In genomic region chrM:3377-3872, GRCh38 we compare ENCODE assay signal across 25 cellular contexts.
DNase-seq lines count a peak whose midpoint lies in the region; ATAC-seq, FAIRE-seq and TF ChIP-seq lines count a peak whose summit lies in the region.
"Had no signal": no experiment of that assay in that cellular context is flagged by ENCODE, and none has a peak within 500 bp of the region (broad histone marks: within the 10 kb centered on the region; RNA-seq: fewer than 3 reads in every experiment).

No MANE protein-coding gene starts in this region.

- H4K91ac ChIP-seq in IMR-90 (ENCODE audit: insufficient read depth, low read depth, low read length) = no peak overlapping the region
- no peak overlapping the region for H4K91ac ChIP-seq in H1 (replicated peaks; ENCODE audit: insufficient read length, low read length)

- H4K20me1 ChIP-seq in IMR-90 (ENCODE audit: insufficient read depth, low read length) (no peaks in the 10 kb centered on the region), H1 (replicated peaks in 1 of 2; ENCODE audit: control insufficient read depth in 1 of 2, insufficient read depth in 2 of 2, low read length in 2 of 2) (no peaks in the 10 kb centered on the region)
- H4K20me1 ChIP-seq: BLaER1 had no signal

- intact Hi-C loops in IMR-90 (cut with micrococcal nuclease) = no loop called here

- H3K14ac ChIP-seq in IMR-90 (replicated peaks; ENCODE audit: low read depth, low read length) (no peak overlapping the region), H1 (ENCODE audit: insufficient read length) (no peak overlapping the region)

- H3K4me3 ChIP-seq in IMR-90 (ENCODE audit: insufficient read depth, low read depth, low read length) (no peak overlapping the region), H1 (ENCODE audit: extremely low read depth in 1 of 4, insufficient read depth in 2 of 4, low read depth in 3 of 4, low read length in 4 of 4) (no peak overlapping the region)
- H3K4me3 ChIP-seq: BLaER1, GM12878 had no signal

- H3K23ac ChIP-seq in IMR-90 (ENCODE audit: low read depth, low read length) = no peak overlapping the region
- H3K23ac ChIP-seq in H1 (ENCODE audit: insufficient read length) = no peak overlapping the region

- no peak for ATAC-seq in IMR-90 (ENCODE audit: low read depth)
- ATAC-seq: GM12878 had no signal

- no peak overlapping the region for H3K9ac ChIP-seq in IMR-90 (ENCODE audit: low read depth, low read length)
- H3K9ac ChIP-seq in H1 (replicated peaks in 1 of 4; ENCODE audit: extremely low read depth in 1 of 4, low read depth in 3 of 4, low read length in 3 of 4) = no peak overlapping the region
- H3K9ac ChIP-seq: BLaER1 had no signal

- H2BK5ac ChIP-seq in IMR-90 (ENCODE audit: low read depth, low read length, poor library complexity, severe bottlenecking) = no peak overlapping the region
- H2BK5ac ChIP-seq in H1 (ENCODE audit: low read depth, low read length) = no peak overlapping the region

- in situ Hi-C loops in IMR-90 (cut with MboI; ENCODE audit: low sequenced_read_pairs) = no loop called here
- in situ Hi-C loops in KBM-7 (cut with MboI; ENCODE audit: low pct_unique_long_range_greater_than_20kb, low sequenced_read_pairs) = no loop called here

- no peak for FAIRE-seq in H1 (lab: Jason Lieb, UNC)
- FAIRE-seq: A204.1, GM12878, GM12892, GM18507 had no signal

- TF ChIP-seq POLR2A in IMR-90 (IDR thresholded peaks at IDR 0.05; ENCODE audit: low read depth, low read length) = no peak
- no peak for TF ChIP-seq POLR2A in H1 (IDR thresholded peaks at IDR 0.05; ENCODE audit: control extremely low read depth in 1 of 2, low read depth in 2 of 2, low read length in 2 of 2)

- H2BK15ac ChIP-seq in IMR-90 (ENCODE audit: low read depth, low read length) (no peak overlapping the region), H1 (ENCODE audit: low read length) (no peak overlapping the region)

- H3K79me2 ChIP-seq in H1 (ENCODE audit: control insufficient read depth in 1 of 2, insufficient read depth in 2 of 2, low read length in 2 of 2) = no peaks in the 10 kb centered on the region

- no peak overlapping the region for H4K8ac ChIP-seq in IMR-90 (ENCODE audit: low read depth in 2 of 2, low read length in 2 of 2)
- H4K8ac ChIP-seq in H1 (ENCODE audit: extremely low read depth, insufficient read depth, low read length) = no peak overlapping the region

- H3K56ac ChIP-seq in IMR-90 (ENCODE audit: extremely low read depth, insufficient read depth, low read length) = no peak overlapping the region
- peak overlapping the region; percentile 0 for H3K56ac ChIP-seq in H1 (replicated peaks; ENCODE audit: insufficient read length, low read depth, low read length)

- no peak overlapping the region for H2AFZ ChIP-seq in IMR-90 (replicated peaks; ENCODE audit: low read length, poor library complexity)
- H2AFZ ChIP-seq in H1 (ENCODE audit: low read length) = no peak overlapping the region

- H4K5ac ChIP-seq in IMR-90 (ENCODE audit: low read depth, low read length) (no peak overlapping the region), H1 (ENCODE audit: insufficient read length, low read depth, low read length) (no peak overlapping the region)

- POLR2A ChIA-PET in IMR-90 (lab: Charles Lee; ENCODE audit: unreplicated experiment) = interaction anchor here (4.4 kb wide), 2 partner anchors 8 to 12 kb away, joined by 416 to 1046 read pairs; no protein-coding TSS in a partner anchor
- POLR2A ChIA-PET in H1 (lab: Charles Lee; ENCODE audit: partially characterized antibody) = interaction anchor here (4.0 to 6.9 kb wide), 2 partner anchors 8 to 12 kb away, joined by 1650 to 1739 read pairs; no protein-coding TSS in a partner anchor

- no peak overlapping the region for H2BK20ac ChIP-seq in IMR-90 (ENCODE audit: low read depth, low read length)
- no peak overlapping the region for H2BK20ac ChIP-seq in H1 (ENCODE audit: low read length)

- no peak for TF ChIP-seq CTCF in IMR-90 (conservative IDR thresholded peaks at IDR 0.05; ENCODE audit: low read depth, low read length)
- TF ChIP-seq CTCF in H1 (IDR thresholded peaks at IDR 0.05; ENCODE audit: control extremely low read depth in 1 of 3, insufficient read depth in 1 of 3, low read depth in 1 of 3, low read length in 3 of 3) = no peak

- 0 to 100% methylated on average over 1 to 15 of the region's 15 CpGs for WGBS in IMR-90 (ENCODE audit: extremely low coverage in 2 of 2, insufficient read length in 1 of 2), 2 experiments
- 1 to 98% methylated on average over 11 to 15 of the region's 15 CpGs for WGBS in H1 (ENCODE audit: extremely low coverage in 1 of 2, insufficient coverage in 1 of 2, insufficient read length in 1 of 2, insufficient replicate concordance in 2 of 2, low coverage in 1 of 2, low lambda C conversion rate in 2 of 2, missing lambda C conversion rate in 1 of 2), 2 experiments

- H2AK9ac ChIP-seq in IMR-90 (replicated peaks; ENCODE audit: low read depth, low read length, poor library complexity) = peak overlapping the region; percentile 0

- no peak overlapping the region for H2BK12ac ChIP-seq in H1 (ENCODE audit: low read depth, low read length)

- no peaks in the 10 kb centered on the region for H3K36me3 ChIP-seq in IMR-90 (ENCODE audit: control insufficient read depth, insufficient read depth, low read length)
- H3K36me3 ChIP-seq in H1 (ENCODE audit: control insufficient read depth in 2 of 4, insufficient read depth in 4 of 4, low read length in 3 of 4) = no peaks in the 10 kb centered on the region
- H3K36me3 ChIP-seq: BE2C, BLaER1 had no signal

- no peak overlapping the region for H2BK120ac ChIP-seq in IMR-90 (ENCODE audit: low read depth, low read length)
- H2BK120ac ChIP-seq in H1 (replicated peaks; ENCODE audit: low read depth, low read length) = no peak overlapping the region

- no peak for TF ChIP-seq EP300 in H1 (IDR thresholded peaks at IDR 0.05; ENCODE audit: borderline replicate concordance in 1 of 2, low read depth in 2 of 2, low read length in 2 of 2)

- H3K9me3 ChIP-seq in IMR-90 (ENCODE audit: control insufficient read depth, insufficient read depth, low read length) (no peaks in the 10 kb centered on the region), H1 (ENCODE audit: insufficient read depth in 2 of 2, low read depth in 1 of 2, low read length in 1 of 2) (no peaks in the 10 kb centered on the region)
- H3K9me3 ChIP-seq: BE2C, BLaER1 had no signal

- BruUV-seq in IMR-90 (replicated peaks; lab: Mats Ljungman, UMichigan) = no TSS peak

- dilution Hi-C loops in IMR-90 (cut with HindIII; ENCODE audit: low sequenced_read_pairs, unreplicated experiment) = no loop called here

- H3K4me1 ChIP-seq in IMR-90 (ENCODE audit: control insufficient read depth, insufficient read depth, low read length) (no peaks in the 10 kb centered on the region), H1 (replicated peaks in 1 of 4; ENCODE audit: control insufficient read depth in 3 of 4, insufficient read depth in 4 of 4, low read length in 3 of 4) (no peaks in the 10 kb centered on the region)
- H3K4me1 ChIP-seq: BE2C, BLaER1 had no signal

- H2AK5ac ChIP-seq in IMR-90 (ENCODE audit: low read depth, low read length) (no peak overlapping the region), H1 (ENCODE audit: low read depth, low read length) (no peak overlapping the region)

- DNase-seq in IMR-90 (no peak), H1 (ENCODE audit: low read depth in 1 of 2, low spot score in 2 of 2) (no peak), foreskin melanocyte (no peak), KBM-7 (no peak)
- DNase-seq: 8988T; ACHN; BE2C; C1 segment of cervical spinal cord; CD4-positive, alpha-beta memory T cell; CD4-positive, CD25-positive, alpha-beta regulatory T cell; CD8-positive, alpha-beta memory T cell; COR-L47; DMS 273 treated with DMSO at 0.1 percent for 48 hours; DMS153; DMS53; DMS79; DND-41; EL; GDM1 had no signal

- H3K79me1 ChIP-seq in IMR-90 (ENCODE audit: low read depth in 1 of 2, low read length in 2 of 2) (no peaks in the 10 kb centered on the region), H1 (ENCODE audit: low read depth, low read length) (no peaks in the 10 kb centered on the region)

- TF ChIP-seq RAD21 in IMR-90 (IDR thresholded peaks at IDR 0.05; ENCODE audit: low read length) = no peak
- no peak for TF ChIP-seq RAD21 in H1 (IDR thresholded peaks at IDR 0.05 in 1 of 2, conservative IDR thresholded peaks at IDR 0.05 in 1 of 2; ENCODE audit: low read depth in 2 of 2, low read length in 2 of 2)

- H3K27ac ChIP-seq in IMR-90 (ENCODE audit: insufficient read depth, low read length) (no peak overlapping the region), H1 (ENCODE audit: low read depth, low read length) (no peak overlapping the region)
- H3K27ac ChIP-seq: BLaER1 had no signal

- H3K23me2 ChIP-seq in H1 (ENCODE audit: low read depth, low read length) = no peaks in the 10 kb centered on the region

- H3K4ac ChIP-seq in IMR-90 (ENCODE audit: low read depth, low read length) = no peak overlapping the region
- no peak overlapping the region for H3K4ac ChIP-seq in H1 (replicated peaks; ENCODE audit: insufficient read length, low read depth, low read length)

- H3K4me2 ChIP-seq in IMR-90 (ENCODE audit: low read depth, low read length) (no peak overlapping the region), H1 (ENCODE audit: insufficient read depth in 1 of 2, low read depth in 2 of 2, low read length in 2 of 2) (no peak overlapping the region)
- H3K4me2 ChIP-seq: BLaER1 had no signal

- no peaks in the 10 kb centered on the region for H3K9me1 ChIP-seq in IMR-90 (ENCODE audit: insufficient read depth, low read length)

- CTCF ChIA-PET in IMR-90 (lab: Yijun Ruan, JAX) (interaction anchor here (4.0 to 4.4 kb wide), 2 partner anchors 8 to 12 kb away, joined by 146 to 557 read pairs; no protein-coding TSS in a partner anchor), H1 (lab: Charles Lee; ENCODE audit: partially characterized antibody) (interaction anchor here (4.0 to 8.8 kb wide), 3 partner anchors 7 to 12 kb away, joined by 606 to 5763 read pairs (median 1420); no protein-coding TSS in a partner anchor)

- H3K18ac ChIP-seq in IMR-90 (ENCODE audit: low read depth, low read length) = no peak overlapping the region
- H3K18ac ChIP-seq in H1 (ENCODE audit: extremely low read depth, low read length) = no peak overlapping the region

- H3K27me3 ChIP-seq in IMR-90 (ENCODE audit: control insufficient read depth, insufficient read depth, low read length) (no peaks in the 10 kb centered on the region), H1 (replicated peaks in 1 of 4; ENCODE audit: control insufficient read depth in 3 of 4, extremely low read depth in 1 of 4, insufficient read depth in 3 of 4, low read length in 3 of 4) (no peaks in the 10 kb centered on the region)
- H3K27me3 ChIP-seq: BE2C, BLaER1 had no signal

TF ChIP-seq in IMR-90, 13 proteins besides CTCF, POLR2A, EP300 and RAD21 (continues in another document):
- TF ChIP-seq BHLHE40 (IDR thresholded peaks at IDR 0.05; ENCODE audit: low read depth, low read length) (no peak), MAZ (IDR thresholded peaks at IDR 0.05; ENCODE audit: borderline replicate concordance, low read depth, low read length) (no peak)

TF ChIP-seq in PFSK-1, 5 proteins besides CTCF, POLR2A, EP300 and RAD21 (continues in another document):
- TF ChIP-seq FOXP2 (optimal IDR thresholded peaks at IDR 0.05; ENCODE audit: borderline replicate concordance, extremely low read depth, extremely low read length, insufficient read depth) = peak; percentile 99

TF ChIP-seq in H1, 55 proteins besides CTCF, POLR2A, EP300 and RAD21 (continues in another document):
- TF ChIP-seq SIN3A (conservative IDR thresholded peaks at IDR 0.05 in 1 of 2, IDR thresholded peaks at IDR 0.05 in 1 of 2; ENCODE audit: low read depth in 1 of 2, low read length in 2 of 2) (no peak), CREB1 (IDR thresholded peaks at IDR 0.05) (no peak), SIRT6 (IDR thresholded peaks at IDR 0.05; ENCODE audit: low read length) (no peak)
